ENCODE assay signal across 8 cellular contexts in the genomic region with DNA sequence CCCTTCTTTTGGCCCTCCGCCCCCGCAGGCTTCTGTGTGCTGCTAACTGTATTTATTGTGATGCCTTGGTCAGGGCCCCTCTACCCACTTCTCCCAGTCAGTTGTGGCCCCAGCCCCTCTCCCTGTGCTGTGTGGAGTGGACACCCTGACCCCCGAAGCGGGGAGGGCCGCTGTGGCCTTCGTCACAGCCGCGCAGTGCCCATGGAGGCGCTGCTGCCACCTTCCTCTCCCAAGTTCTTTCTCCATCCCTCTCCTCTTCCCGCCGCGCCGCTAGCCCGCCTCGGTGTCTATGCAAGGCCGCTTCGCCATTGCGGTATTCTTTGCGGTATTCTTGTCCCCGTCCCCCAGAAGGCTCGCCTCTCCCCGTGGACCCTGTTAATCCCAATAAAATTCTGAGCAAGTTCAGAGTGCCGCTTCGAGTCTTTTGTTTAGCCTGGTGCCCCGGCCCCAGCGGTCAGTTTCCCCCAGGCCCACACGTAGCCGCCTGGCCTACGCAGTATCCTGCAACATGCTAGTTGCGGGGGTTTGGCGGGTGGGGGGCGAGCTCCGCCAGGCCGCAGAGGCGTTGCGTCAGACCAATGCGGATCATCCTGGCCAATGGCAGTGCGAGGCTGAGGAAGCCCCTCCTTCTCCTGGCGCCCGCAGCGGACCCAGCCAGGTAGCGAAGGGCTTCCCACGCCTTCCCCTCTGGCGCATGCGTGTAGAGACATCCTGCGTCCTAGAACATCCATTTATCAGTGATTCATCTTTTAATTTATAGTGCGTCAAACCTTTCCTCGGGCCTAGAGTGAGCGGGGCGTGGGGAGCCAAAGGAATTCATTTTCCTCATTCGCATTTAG. TPM values are rescaled to one million over a fixed set of nuclear protein-coding genes. Genes with fewer than 3 reads are reported as not detected.
DNase-seq lines count a peak whose midpoint lies in the region; ATAC-seq lines count a peak whose summit lies in the region.

No MANE protein-coding gene starts in this region.

- peak overlapping the region; percentile 91 to 97 (median 94) for H3K4me3 Mint-ChIP-seq in naive B cell

- H3K27me3 Mint-ChIP-seq in naive B cell = peaks cover 0 to 9% (median 0%) of the 10 kb centered on the region in 3 donors

- DNase-seq in Ammon's horn (ENCODE audit: low spot score) (peak; percentile 81), NCI-H524 treated with DMSO at 0.1 percent for 48 hours (lab: John Stamatoyannopoulos, UW) (peak; percentile 42), fibroblast of gingiva (ENCODE audit: low read depth) (peak; percentile 68), naive B cell (peak; percentile 70)
- peak; percentile 41 to 72 for DNase-seq in activated T-helper 1 cell treated with anti-CD3 and anti-CD28 coated beads, Interleukin-2, amount 50 U/mL, for 16 hours (ENCODE audit: low read depth in 1 of 2, low spot score in 1 of 2)
- DNase-seq in stimulated activated CD8-positive, alpha-beta memory T cell treated with anti-CD3 and anti-CD28 coated beads, Interleukin-7, amount 100 ng/mL, for 48 hours (ENCODE audit: extremely low read depth in 1 of 2, low read depth in 1 of 2) = peak; percentile 54 to 78

- no peaks in the 10 kb centered on the region for H3K9me3 Mint-ChIP-seq in naive B cell

- H3K36me3 Mint-ChIP-seq in naive B cell = peaks cover 0 to 17% of the 10 kb centered on the region in 2 donors

- peak overlapping the region; percentile 94 to 99 (median 96) for H3K27ac Mint-ChIP-seq in naive B cell

- ATAC-seq in GM21786 (IDR thresholded peaks at IDR 0.05; ENCODE audit: unreplicated experiment) = peak; percentile 49
- ATAC-seq in naive B cell (ENCODE audit: low read depth in 2 of 2) = peak; percentile 78 to 79
- no peak for ATAC-seq in HG03039 (IDR thresholded peaks at IDR 0.05; ENCODE audit: unreplicated experiment)

- H3K4me1 Mint-ChIP-seq in naive B cell = peaks cover 29 to 39% (median 34%) of the 10 kb centered on the region in 3 donors

RNA-seq across cellular contexts. Expression of a gene that starts 5.6 kb away (rescaled TPM):
- polyA plus RNA-seq in naive B cell (ENCODE audit: low read depth in 6 of 6) = 1 to 10 TPM in 5 of 6 donors, not detected in 1; 1.2 to 3.8 (median 2.2) TPM

RNA-seq across cellular contexts. Expression of a gene that starts 6.2 kb away (rescaled TPM):
- 10 to 100 TPM; 10.9 to 24.0 (median 14.5) TPM for polyA plus RNA-seq in naive B cell (ENCODE audit: low read depth in 6 of 6)

RNA-seq across cellular contexts. Expression of a gene that starts 39.8 kb away (rescaled TPM):
- not detected for polyA plus RNA-seq in naive B cell (ENCODE audit: low read depth in 6 of 6)
